ENCODE assay signal across 15 cellular contexts in the genomic region with DNA sequence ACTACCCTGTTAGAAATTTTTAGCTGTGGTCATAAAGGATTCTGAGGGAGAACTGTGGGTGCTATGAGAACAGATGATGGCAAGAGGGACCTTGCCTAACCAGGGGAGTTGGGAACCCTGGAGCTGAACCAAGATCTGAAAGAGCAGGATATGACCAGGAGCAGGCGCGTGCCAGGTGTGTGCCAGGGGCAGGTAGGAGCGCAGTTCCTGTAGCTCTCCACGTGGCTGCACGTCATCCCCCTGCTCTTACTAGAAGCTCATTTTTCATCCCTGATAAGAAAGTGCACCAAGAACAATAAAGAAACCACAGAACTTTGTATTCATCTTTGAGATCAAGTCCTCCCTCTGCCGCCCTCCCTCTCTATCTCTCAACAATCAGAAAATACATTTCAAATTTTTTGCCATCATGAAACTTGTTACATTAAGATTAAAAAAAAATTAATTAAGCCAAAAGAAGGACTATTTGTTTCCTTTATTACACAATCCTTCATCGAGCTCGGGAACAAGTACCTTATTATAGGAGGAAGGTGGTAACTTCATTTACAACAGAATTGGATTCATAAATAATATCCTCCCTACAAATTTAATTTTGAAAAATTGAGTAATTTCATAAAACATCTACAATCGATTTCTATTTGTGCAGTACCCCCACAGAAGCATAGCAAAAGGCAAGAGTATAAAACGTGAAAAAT.
A peak's percentile ranks its signal among the peaks of the same experiment; 100 is the strongest.
DNase-seq lines count a peak whose midpoint lies in the region; ATAC-seq, FAIRE-seq and TF ChIP-seq lines count a peak whose summit lies in the region.
"Had no signal": no experiment of that assay in that cellular context is flagged by ENCODE, and none has a peak within 500 bp of the region (broad histone marks: within the 10 kb centered on the region; RNA-seq: fewer than 3 reads in every experiment).

No MANE protein-coding gene starts in this region.

- TF ChIP-seq CTCF in PC-9 (conservative IDR thresholded peaks at IDR 0.05), result no peak
- no peak for TF ChIP-seq CTCF in body of pancreas (IDR thresholded peaks at IDR 0.05)
- TF ChIP-seq CTCF in esophagus muscularis mucosa (IDR thresholded peaks at IDR 0.05), result no peak
- TF ChIP-seq CTCF in GM13976 (IDR thresholded peaks at IDR 0.05; ENCODE audit: borderline replicate concordance, control extremely low read depth, extremely low read depth, insufficient read depth, missing control alignments), result no peak

- CTCF ChIA-PET in PC-9 (lab: Charles Lee), result no interaction called here

- no peak overlapping the region for H3K4me2 ChIP-seq in PC-9
- H3K4me2 ChIP-seq: BLaER1 treated with 17β-estradiol and CSF1 and Interleukin-3, amounts not matched to agents 10 nM and 100 nM had no signal

- in situ Hi-C loops in GM13976 (cut with MboI; ENCODE audit: low sequenced_read_pairs, unreplicated experiment), result no loop called here

- H3K27ac ChIP-seq in PC-9, result no peak overlapping the region
- H3K27ac ChIP-seq in body of pancreas, result no peak overlapping the region
- H3K27ac ChIP-seq in esophagus muscularis mucosa (replicated peaks in 1 of 4), result no peak overlapping the region
- H3K27ac ChIP-seq: BLaER1 treated with 17β-estradiol and CSF1 and Interleukin-3, amounts not matched to agents 10 nM and 100 nM had no signal

- no peak overlapping the region for H3K4me3 ChIP-seq in PC-9
- H3K4me3 ChIP-seq in body of pancreas, result no peak overlapping the region
- no peak overlapping the region for H3K4me3 ChIP-seq in esophagus muscularis mucosa
- H3K4me3 ChIP-seq: BLaER1 treated with 17β-estradiol and CSF1 and Interleukin-3, amounts not matched to agents 10 nM and 100 nM had no signal

- no TSS peak for BruUV-seq in PC-9 (replicated peaks; lab: Mats Ljungman, UMichigan)

- POLR2A ChIA-PET in PC-9 (lab: Charles Lee; ENCODE audit: unreplicated experiment), result no interaction called here

- H3K79me2 ChIP-seq in PC-9 (ENCODE audit: low read depth), result no peaks in the 10 kb centered on the region

- no peaks in the 10 kb centered on the region for H3K9me3 ChIP-seq in PC-9 (ENCODE audit: insufficient read depth, low read depth)
- H3K9me3 ChIP-seq in body of pancreas, result no peaks in the 10 kb centered on the region
- no peaks in the 10 kb centered on the region for H3K9me3 ChIP-seq in esophagus muscularis mucosa
- H3K9me3 ChIP-seq: BLaER1 treated with 17β-estradiol and CSF1 and Interleukin-3, amounts not matched to agents 10 nM and 100 nM had no signal

- H3K9me2 ChIP-seq in PC-9 (ENCODE audit: insufficient read depth), result no peaks in the 10 kb centered on the region

- H3F3A ChIP-seq in PC-9 (ENCODE audit: insufficient read depth, low read depth), result no peaks in the 10 kb centered on the region

- no peak overlapping the region for H2AFZ ChIP-seq in PC-9

- H3K36me3 ChIP-seq in PC-9 (ENCODE audit: low read depth), result no peaks in the 10 kb centered on the region
- H3K36me3 ChIP-seq in body of pancreas (replicated peaks in 1 of 2; ENCODE audit: insufficient read depth in 1 of 2, low read depth in 2 of 2), result no peaks in the 10 kb centered on the region
- H3K36me3 ChIP-seq in esophagus muscularis mucosa, result no peaks in the 10 kb centered on the region
- H3K36me3 ChIP-seq: BLaER1 treated with 17β-estradiol and CSF1 and Interleukin-3, amounts not matched to agents 10 nM and 100 nM had no signal

- no peaks in the 10 kb centered on the region for H4K20me1 ChIP-seq in PC-9 (ENCODE audit: insufficient read depth)
- H4K20me1 ChIP-seq: BLaER1 treated with 17β-estradiol and CSF1 and Interleukin-3, amounts not matched to agents 10 nM and 100 nM had no signal

- DNase-seq in Daoy (ENCODE audit: low read depth), result peak; percentile 33
- DNase-seq in PC-9, result peak; percentile 38 to 53
- DNase-seq in body of pancreas, result peak in 3 of 4 donors; percentile 14 to 38 (median 22)
- peak; percentile 21 for DNase-seq in esophagus muscularis mucosa (ENCODE audit: extremely low spot score)
- no peak for DNase-seq in cerebellar nuclear complex (lab: John Stamatoyannopoulos, UW)
- DNase-seq in activated gamma-delta T cell treated with Interleukin-2 at 50 U/mL for 16 hours, result no peak
- no peak for DNase-seq in GM12891 (ENCODE audit: insufficient read length, low spot score)
- no peak for DNase-seq in GM13976 (ENCODE audit: low spot score)
- DNase-seq: ACHN; CD4-positive, CD25-positive, alpha-beta regulatory T cell; DMS 273 treated with DMSO at 0.1 percent for 48 hours; HCEC 1CT; HFFc6 had no signal

- no peaks in the 10 kb centered on the region for H3K27me3 ChIP-seq in PC-9 (ENCODE audit: insufficient read depth, low read depth)
- no peaks in the 10 kb centered on the region for H3K27me3 ChIP-seq in body of pancreas
- peaks cover 0 to 4% (median 0%) of the 10 kb centered on the region in 4 donors for H3K27me3 ChIP-seq in esophagus muscularis mucosa
- H3K27me3 ChIP-seq: BLaER1 treated with 17β-estradiol and CSF1 and Interleukin-3, amounts not matched to agents 10 nM and 100 nM had no signal

- no peak for ATAC-seq in body of pancreas

- 30 to 32% methylated on average over 10 of the region's 10 CpGs for WGBS in body of pancreas, 2 donors
- 72% methylated on average over 10 of the region's 10 CpGs for WGBS in esophagus muscularis mucosa

- H3K4me1 ChIP-seq in PC-9 (replicated peaks; ENCODE audit: insufficient read depth) (no peaks in the 10 kb centered on the region), body of pancreas (no peaks in the 10 kb centered on the region), esophagus muscularis mucosa (no peaks in the 10 kb centered on the region)
- H3K4me1 ChIP-seq: BLaER1 treated with 17β-estradiol and CSF1 and Interleukin-3, amounts not matched to agents 10 nM and 100 nM had no signal

- FAIRE-seq in GM12891 (lab: Jason Lieb, UNC), result no peak
- FAIRE-seq: GM12892 had no signal

- intact Hi-C loops in PC-9 (cut with micrococcal nuclease; ENCODE audit: unreplicated experiment) (no loop called here), body of pancreas (cut with DNase I) (no loop called here), esophagus muscularis mucosa (cut with DNase I) (no loop called here)

- no peak for TF ChIP-seq EP300 in esophagus muscularis mucosa (IDR thresholded peaks at IDR 0.05)

- TF ChIP-seq POLR2A in body of pancreas (IDR thresholded peaks at IDR 0.05) (no peak), esophagus muscularis mucosa (IDR thresholded peaks at IDR 0.05; ENCODE audit: low read depth) (no peak), GM12891 (IDR thresholded peaks at IDR 0.05; ENCODE audit: low read depth, low read length) (no peak)

TF ChIP-seq in GM12891, 5 proteins besides CTCF, POLR2A, EP300 and RAD21:
- TF ChIP-seq TAF1 (IDR thresholded peaks at IDR 0.05; ENCODE audit: low read depth, low read length), result no peak
- no peak for TF ChIP-seq SPI1 (IDR thresholded peaks at IDR 0.05; ENCODE audit: low read depth, low read length)
- no peak for TF ChIP-seq POU2F2 (IDR thresholded peaks at IDR 0.05; ENCODE audit: low read depth, low read length)
- no peak for TF ChIP-seq PAX5 (IDR thresholded peaks at IDR 0.05; ENCODE audit: insufficient read depth, low read length, severe bottlenecking)
- TF ChIP-seq POLR2AphosphoS5 (IDR thresholded peaks at IDR 0.05; ENCODE audit: low read depth, low read length), result no peak

Comparison
In these comparisons a context has a peak if more than half of its experiments do, and no peak if none do; other contexts are left out.
1. DNase-seq: peak in Daoy (single experiment), PC-9 (2 of 2), body of pancreas (3 of 4) and esophagus muscularis mucosa (single experiment); none in cerebellar nuclear complex (0 of 2), activated gamma-delta T cell treated with Interleukin-2 at 50 U/mL for 16 hours (single experiment), GM12891 (single experiment) and GM13976 (single experiment).